Comparison of ENCODE assay signal across 1 cellular context in genomic region chr10:37865264-37865663, GRCh38.
TF ChIP-seq lines count a peak whose summit lies in the region.

No MANE protein-coding gene starts in this region.

TF ChIP-seq in IMR-90, 13 proteins besides CTCF, POLR2A, EP300 and RAD21:
- TF ChIP-seq MAFK (IDR thresholded peaks at IDR 0.05; ENCODE audit: low read depth, low read length) = no peak
- no peak for TF ChIP-seq MXI1 (IDR thresholded peaks at IDR 0.05; ENCODE audit: borderline replicate concordance, low read depth, low read length)
- TF ChIP-seq ELK1 (IDR thresholded peaks at IDR 0.05; ENCODE audit: borderline replicate concordance, low read depth, low read length) = no peak
- TF ChIP-seq BHLHE40 (IDR thresholded peaks at IDR 0.05; ENCODE audit: low read depth, low read length) = no peak
- TF ChIP-seq FOS (IDR thresholded peaks at IDR 0.05; ENCODE audit: low read depth, low read length) = no peak
- TF ChIP-seq RFX5 (IDR thresholded peaks at IDR 0.05; ENCODE audit: low read depth, low read length) = no peak
- TF ChIP-seq CHD1 (IDR thresholded peaks at IDR 0.05; ENCODE audit: low read depth, low read length) = no peak
- TF ChIP-seq MAZ (IDR thresholded peaks at IDR 0.05; ENCODE audit: borderline replicate concordance, low read depth, low read length) = no peak
- TF ChIP-seq CEBPB (IDR thresholded peaks at IDR 0.05; ENCODE audit: low read depth, low read length) = no peak
- TF ChIP-seq RCOR1 (IDR thresholded peaks at IDR 0.05; ENCODE audit: insufficient replicate concordance, low read length) = no peak
TF ChIP-seq in IMR-90: peak in this region for 0.
